ENCODE assay signal across 14 cellular contexts in the genomic region with DNA sequence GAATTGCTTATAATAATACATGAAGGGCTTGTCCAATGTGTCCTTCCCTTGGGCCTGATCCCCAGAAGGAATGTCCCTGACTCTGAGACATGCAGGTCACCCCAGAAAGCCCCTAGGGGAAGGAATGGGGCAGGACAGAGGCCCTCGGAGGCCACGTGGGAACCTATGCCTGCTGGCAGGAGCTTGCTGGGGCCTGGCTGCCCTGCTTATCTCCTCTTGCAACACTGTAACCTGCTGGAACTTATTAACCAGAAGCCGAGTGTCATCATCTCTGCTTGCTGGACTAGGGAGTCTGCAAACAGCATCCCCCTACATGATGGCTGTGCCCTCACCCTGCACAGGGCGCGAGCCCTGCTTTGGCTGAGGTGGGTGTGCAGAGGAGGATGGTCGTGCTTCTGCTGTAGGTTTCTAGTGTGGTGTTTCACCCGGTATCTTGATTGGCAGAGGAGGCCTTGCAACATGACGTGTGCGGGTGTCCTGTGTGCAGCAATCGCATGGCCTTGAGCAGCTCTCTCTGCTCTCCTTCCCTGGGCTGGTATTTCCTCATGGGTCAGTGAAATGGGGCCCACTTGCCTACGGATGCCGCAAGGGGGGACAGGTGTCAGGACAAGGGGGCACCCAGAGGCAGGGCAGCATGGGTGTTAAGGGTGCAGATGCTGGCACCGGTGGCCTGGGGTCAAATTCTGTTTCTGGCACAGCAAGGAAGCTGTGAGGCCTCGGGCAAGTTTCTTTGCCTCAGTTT. TPM values are rescaled to one million over a fixed set of nuclear protein-coding genes. Genes with fewer than 3 reads are reported as not detected.
DNase-seq lines count a peak whose midpoint lies in the region; ATAC-seq and TF ChIP-seq lines count a peak whose summit lies in the region.
"Had no signal": no experiment of that assay in that cellular context is flagged by ENCODE, and none has a peak within 500 bp of the region (broad histone marks: within the 10 kb centered on the region; RNA-seq: fewer than 3 reads in every experiment).

No MANE protein-coding gene starts in this region.

- H3K27ac ChIP-seq in right lobe of liver = peak overlapping the region; percentile 57 to 88 (median 81)

- H3K9me2 ChIP-seq in Loucy (replicated peaks; ENCODE audit: low read depth, low read length) = no peaks in the 10 kb centered on the region

- intact Hi-C loops in right lobe of liver (cut with DNase I) = no loop called here
- intact Hi-C loops in activated T-helper 1 cell treated with anti-CD3 and anti-CD28 coated beads, Interleukin-12 subunit alpha, Interleukin-12 subunit beta, Interleukin-2, Interleukin-4 antibody, amounts not matched to agents 30 ng/mL and 10 ng/mL and 1 ng/mL, durations not matched to agents 14 hours and 24 hours and 36 hours (cut with micrococcal nuclease) = no loop called here

- H3K36me3 Mint-ChIP-seq in activated T-helper 1 cell treated with anti-CD3 and anti-CD28 coated beads, Interleukin-12 subunit alpha, Interleukin-12 subunit beta, Interleukin-2, Interleukin-4 antibody, amounts not matched to agents 30 ng/mL and 10 ng/mL and 1 ng/mL, durations not matched to agents 14 hours and 24 hours and 36 hours (ENCODE audit: low read depth) = no peaks in the 10 kb centered on the region
- H3K36me3 Mint-ChIP-seq: CD4-positive, CD25-positive, alpha-beta regulatory T cell had no signal

- H3K27me3 ChIP-seq in Loucy (ENCODE audit: insufficient read depth, low read length, poor library complexity, severe bottlenecking) = no peaks in the 10 kb centered on the region
- H3K27me3 ChIP-seq in right lobe of liver = no peaks in the 10 kb centered on the region

- ATAC-seq in right lobe of liver = peak; percentile 62 to 77 (median 66)
- ATAC-seq in GM18867 (IDR thresholded peaks at IDR 0.05; ENCODE audit: unreplicated experiment) = no peak

- no peaks in the 10 kb centered on the region for H3K9me3 ChIP-seq in Loucy (ENCODE audit: insufficient read depth, low read depth, low read length)
- H3K9me3 ChIP-seq in right lobe of liver = no peaks in the 10 kb centered on the region

- TF ChIP-seq POLR2A in right lobe of liver (IDR thresholded peaks at IDR 0.05) = peak; percentile 32

- H3K36me3 ChIP-seq in Loucy (ENCODE audit: insufficient read depth, low read length) (no peaks in the 10 kb centered on the region), right lobe of liver (no peaks in the 10 kb centered on the region)

- no peaks in the 10 kb centered on the region for H3F3A ChIP-seq in Loucy (ENCODE audit: low read depth)

- no peak overlapping the region for H3K27ac Mint-ChIP-seq in activated T-helper 1 cell treated with anti-CD3 and anti-CD28 coated beads, Interleukin-12 subunit alpha, Interleukin-12 subunit beta, Interleukin-2, Interleukin-4 antibody, amounts not matched to agents 30 ng/mL and 10 ng/mL and 1 ng/mL, durations not matched to agents 14 hours and 24 hours and 36 hours
- H3K27ac Mint-ChIP-seq: CD4-positive, CD25-positive, alpha-beta regulatory T cell had no signal

- peaks cover 21% of the 10 kb centered on the region for H3K27me3 Mint-ChIP-seq in activated T-helper 1 cell treated with anti-CD3 and anti-CD28 coated beads, Interleukin-12 subunit alpha, Interleukin-12 subunit beta, Interleukin-2, Interleukin-4 antibody, amounts not matched to agents 30 ng/mL and 10 ng/mL and 1 ng/mL, durations not matched to agents 14 hours and 24 hours and 36 hours (ENCODE audit: insufficient read depth)
- H3K27me3 Mint-ChIP-seq: CD4-positive, CD25-positive, alpha-beta regulatory T cell had no signal

- H3K9me3 Mint-ChIP-seq in activated T-helper 1 cell treated with anti-CD3 and anti-CD28 coated beads, Interleukin-12 subunit alpha, Interleukin-12 subunit beta, Interleukin-2, Interleukin-4 antibody, amounts not matched to agents 30 ng/mL and 10 ng/mL and 1 ng/mL, durations not matched to agents 14 hours and 24 hours and 36 hours = no peaks in the 10 kb centered on the region

- H3K79me2 ChIP-seq in Loucy (ENCODE audit: insufficient read depth, low read length) = no peaks in the 10 kb centered on the region

- 0% methylated on average over 1 of the region's 14 CpGs for WGBS in right lobe of liver (ENCODE audit: insufficient coverage, low coverage, low lambda C conversion rate, missing lambda C conversion rate)

- peak overlapping the region; percentile 76 for H3K4me2 ChIP-seq in Loucy (ENCODE audit: low read depth, low read length, poor library complexity, severe bottlenecking)

- H4K20me1 ChIP-seq in Loucy (ENCODE audit: insufficient read depth, low read length, poor library complexity, severe bottlenecking) = no peaks in the 10 kb centered on the region

- H3K4me3 Mint-ChIP-seq in activated T-helper 1 cell treated with anti-CD3 and anti-CD28 coated beads, Interleukin-12 subunit alpha, Interleukin-12 subunit beta, Interleukin-2, Interleukin-4 antibody, amounts not matched to agents 30 ng/mL and 10 ng/mL and 1 ng/mL, durations not matched to agents 14 hours and 24 hours and 36 hours = no peak overlapping the region
- H3K4me3 Mint-ChIP-seq: CD4-positive, CD25-positive, alpha-beta regulatory T cell had no signal

- H3K4me1 ChIP-seq in Loucy (ENCODE audit: insufficient read depth, low read length, poor library complexity, severe bottlenecking) = peaks cover 82% of the 10 kb centered on the region
- peaks cover 0 to 47% (median 20%) of the 10 kb centered on the region in 4 donors for H3K4me1 ChIP-seq in right lobe of liver

- no peak overlapping the region for H2AFZ ChIP-seq in Loucy (ENCODE audit: low read length)

- H3K4me3 ChIP-seq in Loucy (ENCODE audit: low read length, poor library complexity, severe bottlenecking) (no peak overlapping the region), epithelial cell of proximal tubule (ENCODE audit: low read depth, low read length) (no peak overlapping the region), right lobe of liver (peak overlapping the region in 1 of 3 donors; percentile 14)
- H3K4me3 ChIP-seq: skin epidermis had no signal

- DNase-seq in AG09319 (ENCODE audit: extremely low read depth, low read depth) (peak; percentile 30), epithelial cell of proximal tubule (ENCODE audit: low read depth) (peak; percentile 55), right lobe of liver (peak; percentile 76 to 90 (median 88)), medulla oblongata (ENCODE audit: extremely low spot score) (no peak), NCI-H226 (no peak)
- DNase-seq in activated T-helper 1 cell treated with anti-CD3 and anti-CD28 coated beads, Interleukin-12 subunit alpha, Interleukin-12 subunit beta, Interleukin-2, Interleukin-4 antibody, amounts not matched to agents 30 ng/mL and 10 ng/mL and 1 ng/mL, durations not matched to agents 14 hours and 24 hours and 36 hours (ENCODE audit: low spot score) = no peak
- DNase-seq: CD4-positive, CD25-positive, alpha-beta regulatory T cell; NCI-H2081 treated with DMSO at 0.1 percent for 48 hours; OCI-M1 had no signal

- peak; percentile 23 for TF ChIP-seq CTCF in AG09319 (IDR thresholded peaks at IDR 0.05; ENCODE audit: low read depth, low read length)
- TF ChIP-seq CTCF in Loucy (conservative IDR thresholded peaks at IDR 0.05; ENCODE audit: low read length) = no peak
- peak; percentile 62 for TF ChIP-seq CTCF in epithelial cell of proximal tubule (conservative IDR thresholded peaks at IDR 0.05; ENCODE audit: low read depth, low read length)
- peak in 3 of 4 donors; percentile 20 to 66 (median 47) for TF ChIP-seq CTCF in right lobe of liver (IDR thresholded peaks at IDR 0.05)

- H3K9ac ChIP-seq in Loucy (ENCODE audit: low read depth, low read length, poor library complexity, severe bottlenecking) = peak overlapping the region; percentile 81

- H3K4me1 Mint-ChIP-seq in activated T-helper 1 cell treated with anti-CD3 and anti-CD28 coated beads, Interleukin-12 subunit alpha, Interleukin-12 subunit beta, Interleukin-2, Interleukin-4 antibody, amounts not matched to agents 30 ng/mL and 10 ng/mL and 1 ng/mL, durations not matched to agents 14 hours and 24 hours and 36 hours (ENCODE audit: low read depth) = no peaks in the 10 kb centered on the region
- H3K4me1 Mint-ChIP-seq: CD4-positive, CD25-positive, alpha-beta regulatory T cell had no signal

RNA-seq across cellular contexts. Expression of gene CHST13, which starts 5.0 kb away (rescaled TPM):
- total RNA-seq in epithelial cell of proximal tubule (0.29 TPM in 2 replicates), right lobe of liver (10 to 100 TPM; 23.5 to 48.9 (median 28.2) TPM)
- not detected in 2 replicates for total RNA-seq in activated T-helper 1 cell treated with anti-CD3 and anti-CD28 coated beads, Interleukin-12 subunit alpha, Interleukin-12 subunit beta, Interleukin-2, Interleukin-4 antibody, amounts not matched to agents 30 ng/mL and 10 ng/mL and 1 ng/mL, durations not matched to agents 14 hours and 24 hours and 36 hours
- total RNA-seq: CD4-positive, CD25-positive, alpha-beta regulatory T cell; HT1080 had no signal

RNA-seq across cellular contexts. Expression of gene UROC1, which starts 11.4 kb away (rescaled TPM):
- total RNA-seq in epithelial cell of proximal tubule (not detected in 2 replicates), right lobe of liver (100 to 1,000 TPM in 1 of 6 experiments, 10 to 100 TPM in 5; 15.1 to 101 (median 55.8) TPM)
- total RNA-seq in activated T-helper 1 cell treated with anti-CD3 and anti-CD28 coated beads, Interleukin-12 subunit alpha, Interleukin-12 subunit beta, Interleukin-2, Interleukin-4 antibody, amounts not matched to agents 30 ng/mL and 10 ng/mL and 1 ng/mL, durations not matched to agents 14 hours and 24 hours and 36 hours = not detected in 2 replicates
- total RNA-seq: CD4-positive, CD25-positive, alpha-beta regulatory T cell; mononuclear cell had no signal

RNA-seq across cellular contexts. Expression of gene C3orf22, which starts 29.8 kb away (rescaled TPM):
- total RNA-seq in epithelial cell of proximal tubule = not detected in 2 replicates
- not detected for total RNA-seq in right lobe of liver
- total RNA-seq in activated T-helper 1 cell treated with anti-CD3 and anti-CD28 coated beads, Interleukin-12 subunit alpha, Interleukin-12 subunit beta, Interleukin-2, Interleukin-4 antibody, amounts not matched to agents 30 ng/mL and 10 ng/mL and 1 ng/mL, durations not matched to agents 14 hours and 24 hours and 36 hours = not detected in 2 replicates
- total RNA-seq: CD4-positive, CD25-positive, alpha-beta regulatory T cell; HT1080; mononuclear cell had no signal

RNA-seq across cellular contexts. Expression of gene ZXDC, which starts 53.3 kb away (rescaled TPM):
- total RNA-seq in epithelial cell of proximal tubule = 19.3 and 20.5 TPM in 2 replicates
- 10 to 100 TPM; 16.4 to 30.2 (median 24.0) TPM for total RNA-seq in right lobe of liver
- total RNA-seq in activated T-helper 1 cell treated with anti-CD3 and anti-CD28 coated beads, Interleukin-12 subunit alpha, Interleukin-12 subunit beta, Interleukin-2, Interleukin-4 antibody, amounts not matched to agents 30 ng/mL and 10 ng/mL and 1 ng/mL, durations not matched to agents 14 hours and 24 hours and 36 hours = 29.2 and 29.4 TPM in 2 replicates

Comparison
In these comparisons a context has a peak if more than half of its experiments do, and no peak if none do; other contexts are left out.
1. DNase-seq: peak in AG09319 (single experiment), epithelial cell of proximal tubule (single experiment) and right lobe of liver (3 of 3); none in activated T-helper 1 cell treated with anti-CD3 and anti-CD28 coated beads, Interleukin-12 subunit alpha, Interleukin-12 subunit beta, Interleukin-2, Interleukin-4 antibody, amounts not matched to agents 30 ng/mL and 10 ng/mL and 1 ng/mL, durations not matched to agents 14 hours and 24 hours and 36 hours (single experiment), medulla oblongata (single experiment) and NCI-H226 (single experiment).
2. RNA of gene CHST13, which starts 5.0 kb away (total RNA-seq): 23.5 to 48.9 TPM in right lobe of liver; 0.29 TPM in epithelial cell of proximal tubule and not detected in activated T-helper 1 cell treated with anti-CD3 and anti-CD28 coated beads, Interleukin-12 subunit alpha, Interleukin-12 subunit beta, Interleukin-2, Interleukin-4 antibody, amounts not matched to agents 30 ng/mL and 10 ng/mL and 1 ng/mL, durations not matched to agents 14 hours and 24 hours and 36 hours; every median in the first group is over 10 times any median in the second.
3. RNA of gene UROC1, which starts 11.4 kb away (total RNA-seq): 15.1 to 101 TPM in right lobe of liver; not detected in epithelial cell of proximal tubule and not detected in activated T-helper 1 cell treated with anti-CD3 and anti-CD28 coated beads, Interleukin-12 subunit alpha, Interleukin-12 subunit beta, Interleukin-2, Interleukin-4 antibody, amounts not matched to agents 30 ng/mL and 10 ng/mL and 1 ng/mL, durations not matched to agents 14 hours and 24 hours and 36 hours; every median in the first group is over 10 times any median in the second.